17 cellular contexts compared by ENCODE assay signal in genomic region chr1:2969011-2969869, GRCh38. TPM values are rescaled to one million over a fixed set of nuclear protein-coding genes. Genes with fewer than 3 reads are reported as not detected.
"Had no signal": no experiment of that assay in that cellular context is flagged by ENCODE, and none has a peak within 500 bp of the region (broad histone marks: within the 10 kb centered on the region; RNA-seq: fewer than 3 reads in every experiment).

No MANE protein-coding gene starts in this region.

- H3K27me3 ChIP-seq: ovary, testis had no signal

- H3K27ac ChIP-seq: ovary, SK-N-MC, testis, VCaP had no signal

- H3K36me3 ChIP-seq: ovary had no signal

- H3K9me3 ChIP-seq: ovary, testis had no signal

- ATAC-seq: activated CD4-positive, alpha-beta T cell treated with anti-CD3 and anti-CD28 coated beads for 36 hours; activated CD8-positive, alpha-beta T cell treated with anti-CD3 and anti-CD28 coated beads, Interleukin-2, amount 10 ng/mL, durations not matched to agents 7 days and 5 days; natural killer cell treated with Interleukin-12 subunit alpha and Interleukin-12 subunit beta and Interleukin-15 and Interleukin-18, amount 100 ng/mL, for 72 hours; stimulated activated naive B cell treated with anti-CD40 and anti-IgM and Interleukin-4, amounts not matched to agents 10 μg/mL and 1 μg/mL and 100 μg/mL, for 72 hours; T-cell had no signal

- H3K4me2 ChIP-seq: smooth muscle cell had no signal

- DNase-seq: activated CD4-positive, alpha-beta T cell treated with anti-CD3 and anti-CD28 coated beads for 36 hours; activated CD8-positive, alpha-beta T cell treated with anti-CD3 and anti-CD28 coated beads, Interleukin-2, amount 10 ng/mL, durations not matched to agents 7 days and 5 days; left colon; mammary epithelial cell; stimulated activated naive B cell treated with anti-CD40 and anti-IgM and Interleukin-4, amounts not matched to agents 10 μg/mL and 1 μg/mL and 100 μg/mL, for 72 hours; testis had no signal

- H3K4me3 ChIP-seq: ovary, SK-N-MC, smooth muscle cell, testis had no signal

RNA-seq across cellular contexts. Expression of gene ACTRT2, which starts 52.0 kb away (rescaled TPM):
- total RNA-seq: activated CD4-positive, alpha-beta T cell treated with anti-CD3 and anti-CD28 coated beads for 36 hours; activated CD8-positive, alpha-beta T cell treated with anti-CD3 and anti-CD28 coated beads, Interleukin-2, amount 10 ng/mL, durations not matched to agents 7 days and 5 days; activated T-helper 2 cell treated with anti-CD3 and anti-CD28 coated beads, Interferon-gamma antibody, Interleukin-2, Interleukin-4, amounts not matched to agents 10 μg/mL and 5 μg/mL and 100 μg/mL, durations not matched to agents 14 hours and 24 hours and 36 hours; dermis microvascular lymphatic vessel endothelial cell; left colon; mammary epithelial cell; mucosa of gallbladder; natural killer cell treated with Interleukin-12 subunit alpha and Interleukin-12 subunit beta and Interleukin-15 and Interleukin-18, amount 100 ng/mL, for 72 hours; ovary; smooth muscle cell; T-cell; urinary bladder had no signal
- polyA plus RNA-seq: esophagus, mammary epithelial cell, ovary, smooth muscle cell, urinary bladder had no signal
